ENCODE assay signal across 15 cellular contexts in the genomic region with DNA sequence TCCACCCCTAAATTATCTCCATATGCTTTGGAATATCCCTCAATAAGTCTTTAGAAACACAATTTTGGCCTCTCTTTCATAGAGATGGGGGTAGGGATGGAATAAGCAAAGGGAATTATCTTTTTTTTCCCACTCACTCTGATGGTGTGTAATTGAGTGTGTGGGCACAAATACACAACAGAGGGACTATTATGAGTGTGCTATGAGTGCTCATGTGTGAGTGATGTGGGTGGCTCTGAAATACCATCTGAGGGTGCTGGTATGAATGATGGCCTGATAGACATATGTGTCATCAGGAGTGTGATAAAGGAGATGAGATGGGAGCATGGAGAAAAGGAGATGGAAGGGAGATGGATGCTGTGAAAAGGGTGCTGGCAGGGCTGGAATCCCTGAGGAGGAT. TPM values are rescaled to one million over a fixed set of nuclear protein-coding genes. Genes with fewer than 3 reads are reported as not detected.
"Had no signal": no experiment of that assay in that cellular context is flagged by ENCODE, and none has a peak within 500 bp of the region (broad histone marks: within the 10 kb centered on the region; RNA-seq: fewer than 3 reads in every experiment).

No MANE protein-coding gene starts in this region.

- H3K27ac ChIP-seq: cardiac muscle cell, gastroesophageal sphincter, lower lobe of right lung, prostate gland, vagina had no signal

- H3K4me1 Mint-ChIP-seq: mesothelial cell of epicardium had no signal

- ATAC-seq: gastroesophageal sphincter, heart right ventricle, left colon, lower lobe of right lung, sciatic nerve had no signal

- H3K9me3 Mint-ChIP-seq: mesothelial cell of epicardium had no signal

- FAIRE-seq: islet of Langerhans had no signal

- H3K27ac Mint-ChIP-seq: mesothelial cell of epicardium had no signal

- H3K9me3 ChIP-seq: gastroesophageal sphincter, lower lobe of right lung, prostate gland, tibial nerve, vagina had no signal

- H3K36me3 ChIP-seq: prostate gland had no signal

- DNase-seq: activated CD4-positive, CD25-positive, alpha-beta regulatory T cell; heart right ventricle; left colon; lower lobe of right lung had no signal

- H3K4me3 ChIP-seq: cardiac muscle cell, gastroesophageal sphincter, heart right ventricle, lower lobe of right lung, prostate gland, tibial nerve, vagina had no signal

- H3K4me3 Mint-ChIP-seq: mesothelial cell of epicardium had no signal

- H3K27me3 ChIP-seq: cardiac muscle cell, gastroesophageal sphincter, heart right ventricle, tibial nerve, vagina had no signal

- H3K4me1 ChIP-seq: prostate gland had no signal

RNA-seq across cellular contexts. Expression of gene MYH7B, which starts 35.6 kb away (rescaled TPM):
- total RNA-seq: dermis microvascular lymphatic vessel endothelial cell, epithelial cell of proximal tubule had no signal
- polyA plus RNA-seq: neural cell had no signal
